In the genomic region with DNA sequence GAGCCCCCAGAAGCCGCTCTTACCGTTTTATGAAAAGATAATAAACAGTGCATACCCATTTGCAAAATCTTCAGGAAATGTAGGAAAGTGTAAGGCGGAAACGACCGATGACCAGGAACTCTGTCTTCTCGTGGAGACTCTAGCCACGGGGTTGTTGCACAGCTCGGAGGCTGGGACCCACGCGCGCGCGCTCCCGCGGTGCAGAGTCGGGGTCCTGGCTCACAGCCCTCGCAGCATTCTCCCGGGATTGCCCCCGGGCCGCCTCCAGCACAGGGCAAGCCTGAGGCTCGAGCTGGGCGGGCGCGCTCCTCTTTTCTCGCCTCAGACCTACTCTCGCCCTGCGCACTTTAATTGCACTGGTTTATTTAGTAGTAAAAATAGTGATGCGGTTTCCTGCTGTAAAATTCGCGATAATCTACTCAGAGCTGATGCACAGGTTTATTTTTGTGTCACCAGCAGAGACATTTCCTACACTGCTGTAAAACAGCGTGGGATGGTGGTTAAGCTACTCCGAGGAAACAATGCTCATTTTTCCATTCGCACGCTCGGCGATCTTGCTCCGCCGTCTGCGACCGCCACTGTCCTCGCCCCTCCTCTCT, we compare ENCODE assay signal across 6 cellular contexts. TPM values are rescaled to one million over a fixed set of nuclear protein-coding genes. Genes with fewer than 3 reads are reported as not detected.
DNase-seq lines count a peak whose midpoint lies in the region; ATAC-seq and TF ChIP-seq lines count a peak whose summit lies in the region.

No MANE protein-coding gene starts in this region.

- no peaks in the 10 kb centered on the region for H3K36me3 ChIP-seq in smooth muscle cell (ENCODE audit: low read depth)

- peaks cover 3% of the 10 kb centered on the region for H3F3A ChIP-seq in smooth muscle cell (ENCODE audit: low read depth)

- peak overlapping the region; percentile 83 for H3K4me3 ChIP-seq in epithelial cell of esophagus (ENCODE audit: low read length)
- peak overlapping the region; percentile 73 for H3K4me3 ChIP-seq in smooth muscle cell

- 1% methylated on average over 40 of the region's 41 CpGs for WGBS in smooth muscle cell (ENCODE audit: low lambda C conversion rate)

- H3K9me3 ChIP-seq in smooth muscle cell (replicated peaks; ENCODE audit: low read depth): no peaks in the 10 kb centered on the region

- H3K9ac ChIP-seq in smooth muscle cell (ENCODE audit: low read depth): peak overlapping the region; percentile 4

- H3K4me1 ChIP-seq in smooth muscle cell (ENCODE audit: low read depth): peaks cover 8% of the 10 kb centered on the region

- peak overlapping the region; percentile 93 for H3K4me2 ChIP-seq in smooth muscle cell

- H3K27me3 ChIP-seq in smooth muscle cell (ENCODE audit: low read depth): no peaks in the 10 kb centered on the region

- no peak overlapping the region for H3K27ac ChIP-seq in smooth muscle cell (ENCODE audit: low read depth)

- H3K79me2 ChIP-seq in smooth muscle cell (ENCODE audit: low read depth): no peaks in the 10 kb centered on the region

- H4K20me1 ChIP-seq in smooth muscle cell (ENCODE audit: low read depth): no peaks in the 10 kb centered on the region

- no peak for DNase-seq in activated CD4-positive, CD25-positive, alpha-beta regulatory T cell (lab: John Stamatoyannopoulos, UW)
- DNase-seq in epithelial cell of esophagus (ENCODE audit: low read depth) (peak; percentile 29), smooth muscle cell (lab: John Stamatoyannopoulos, UW; ENCODE audit: unreplicated experiment) (no peak), retina (no peak)

- H2AFZ ChIP-seq in smooth muscle cell (ENCODE audit: low read depth): peak overlapping the region; percentile 91

- ATAC-seq in activated CD4-positive, CD25-positive, alpha-beta regulatory T cell treated with anti-CD3 and anti-CD28 coated beads, Interleukin-2, amount 50 U/mL, for 24 hours: peak; percentile 27 to 32
- ATAC-seq in GM21360 (IDR thresholded peaks at IDR 0.05; ENCODE audit: unreplicated experiment): no peak

- no peak for TF ChIP-seq CTCF in epithelial cell of esophagus (IDR thresholded peaks at IDR 0.05; ENCODE audit: insufficient read depth, low read depth, low read length, missing control alignments)
- TF ChIP-seq CTCF in smooth muscle cell (IDR thresholded peaks at IDR 0.05; ENCODE audit: borderline replicate concordance, insufficient read depth, poor library complexity, severe bottlenecking): no peak

RNA-seq across cellular contexts. Expression of gene TRIM7, which starts 15.5 kb away (rescaled TPM):
- total RNA-seq in smooth muscle cell: 3.4 TPM in 1 of 2 replicates, not detected in the other
- polyA plus RNA-seq in smooth muscle cell: 0.45 TPM in 1 of 2 replicates, not detected in the other

RNA-seq across cellular contexts. Expression of gene TRIM41, which starts 33.6 kb away (rescaled TPM):
- 6.3 and 7.5 TPM in 2 replicates for total RNA-seq in smooth muscle cell
- 2.4 and 2.6 TPM in 2 replicates for polyA plus RNA-seq in smooth muscle cell

RNA-seq across cellular contexts. Expression of gene OR2V2, which starts 42.1 kb away (rescaled TPM):
- total RNA-seq in smooth muscle cell: not detected in 2 replicates
- not detected in 2 replicates for polyA plus RNA-seq in smooth muscle cell

RNA-seq across cellular contexts. Expression of gene RACK1, which starts 54.2 kb away (rescaled TPM):
- total RNA-seq in smooth muscle cell: 2,098 and 2,144 TPM in 2 replicates
- 617 and 686 TPM in 2 replicates for polyA plus RNA-seq in smooth muscle cell

RNA-seq across cellular contexts. Expression of gene OR2V1, which starts 58.5 kb away (rescaled TPM):
- not detected in 2 replicates for total RNA-seq in smooth muscle cell
- not detected in 2 replicates for polyA plus RNA-seq in smooth muscle cell
